18 cellular contexts compared by ENCODE assay signal in the genomic region with DNA sequence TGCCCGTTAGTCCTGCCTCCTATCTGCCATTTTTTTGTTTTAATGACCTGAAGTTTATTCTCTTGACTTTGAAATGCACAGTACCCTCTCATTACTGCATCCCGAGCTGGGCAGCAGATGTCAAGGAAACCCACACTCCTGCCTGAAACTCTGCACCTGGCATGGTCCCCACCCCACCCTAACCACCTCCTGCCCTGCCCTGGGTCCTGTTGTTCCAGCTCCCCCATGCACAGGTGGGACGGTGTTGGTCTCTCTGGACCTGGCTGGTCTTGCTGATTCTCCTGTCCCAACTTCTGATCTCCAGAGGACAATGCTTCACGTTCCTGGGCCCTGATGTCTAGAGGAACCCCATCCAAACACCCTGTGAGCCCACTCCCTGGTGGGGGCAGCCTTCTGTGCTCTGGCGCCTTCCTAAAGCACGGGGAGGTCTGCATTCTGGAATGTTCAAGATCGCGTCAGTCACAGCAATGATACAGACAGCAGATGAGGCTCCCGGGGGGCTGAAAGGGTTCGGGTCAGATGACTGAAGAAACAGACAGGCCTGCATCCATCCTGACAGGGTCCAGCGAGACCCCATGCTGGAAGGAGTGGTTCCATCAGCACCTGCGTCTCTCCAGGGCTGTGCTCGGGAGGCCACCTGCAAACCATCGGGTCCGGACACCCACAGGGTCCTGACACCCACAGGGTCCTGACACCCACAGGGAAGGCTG.
DNase-seq lines count a peak whose midpoint lies in the region; ATAC-seq and TF ChIP-seq lines count a peak whose summit lies in the region.
"Had no signal": no experiment of that assay in that cellular context is flagged by ENCODE, and none has a peak within 500 bp of the region (broad histone marks: within the 10 kb centered on the region; RNA-seq: fewer than 3 reads in every experiment).

No MANE protein-coding gene starts in this region.

- H3K4me3 ChIP-seq in Peyer's patch, result no peak overlapping the region
- H3K4me3 ChIP-seq in esophagus muscularis mucosa, result no peak overlapping the region
- no peak overlapping the region for H3K4me3 ChIP-seq in spleen
- H3K4me3 ChIP-seq: A549 had no signal

- peaks cover 55% of the 10 kb centered on the region for H3K27me3 Mint-ChIP-seq in activated CD8-positive, alpha-beta T cell treated with anti-CD3 and anti-CD28 coated beads, Interleukin-2, amount 10 ng/mL, durations not matched to agents 7 days and 5 days (ENCODE audit: low read depth)
- H3K27me3 Mint-ChIP-seq in activated CD8-positive, alpha-beta T cell treated with anti-CD3 and anti-CD28 coated beads for 36 hours, result peaks cover 37% of the 10 kb centered on the region

- no peak for TF ChIP-seq CTCF in activated CD8-positive, alpha-beta T cell treated with anti-CD3 and anti-CD28 coated beads for 36 hours (IDR thresholded peaks at IDR 0.05)
- no peak for TF ChIP-seq CTCF in Peyer's patch (IDR thresholded peaks at IDR 0.05)
- no peak for TF ChIP-seq CTCF in esophagus muscularis mucosa (IDR thresholded peaks at IDR 0.05)
- no peak for TF ChIP-seq CTCF in spleen (IDR thresholded peaks at IDR 0.05 in 8 of 11, conservative IDR thresholded peaks at IDR 0.05 in 3 of 11)

- H3K9me3 Mint-ChIP-seq in activated CD8-positive, alpha-beta T cell treated with anti-CD3 and anti-CD28 coated beads, Interleukin-2, amount 10 ng/mL, durations not matched to agents 7 days and 5 days (ENCODE audit: insufficient read depth), result no peaks in the 10 kb centered on the region
- peaks cover 4% of the 10 kb centered on the region for H3K9me3 Mint-ChIP-seq in activated CD8-positive, alpha-beta T cell treated with anti-CD3 and anti-CD28 coated beads for 36 hours

- H3K27me3 ChIP-seq in Peyer's patch (no peaks in the 10 kb centered on the region), esophagus muscularis mucosa (peaks cover 0 to 22% (median 0%) of the 10 kb centered on the region in 4 donors), spleen (replicated peaks in 1 of 7) (peaks cover 0 to 45% (median 0%) of the 10 kb centered on the region in 7 donors)

- TF ChIP-seq POLR2A in Peyer's patch (IDR thresholded peaks at IDR 0.05), result no peak
- no peak for TF ChIP-seq POLR2A in esophagus muscularis mucosa (IDR thresholded peaks at IDR 0.05; ENCODE audit: low read depth)
- no peak for TF ChIP-seq POLR2A in spleen (IDR thresholded peaks at IDR 0.05)
- no peak for TF ChIP-seq POLR2A in GM18505 (IDR thresholded peaks at IDR 0.05; ENCODE audit: borderline replicate concordance, extremely low read depth, insufficient read depth, insufficient read length)

- no peak overlapping the region for H3K4me3 Mint-ChIP-seq in activated CD8-positive, alpha-beta T cell treated with anti-CD3 and anti-CD28 coated beads, Interleukin-2, amount 10 ng/mL, durations not matched to agents 7 days and 5 days
- no peak overlapping the region for H3K4me3 Mint-ChIP-seq in activated CD8-positive, alpha-beta T cell treated with anti-CD3 and anti-CD28 coated beads for 36 hours

- no peak for TF ChIP-seq EP300 in esophagus muscularis mucosa (IDR thresholded peaks at IDR 0.05)

- no peaks in the 10 kb centered on the region for H3K4me1 ChIP-seq in Peyer's patch
- H3K4me1 ChIP-seq in esophagus muscularis mucosa, result no peaks in the 10 kb centered on the region
- no peaks in the 10 kb centered on the region for H3K4me1 ChIP-seq in spleen
- H3K4me1 ChIP-seq: A549, BE2C had no signal

- no peak overlapping the region for H3K27ac Mint-ChIP-seq in activated CD8-positive, alpha-beta T cell treated with anti-CD3 and anti-CD28 coated beads, Interleukin-2, amount 10 ng/mL, durations not matched to agents 7 days and 5 days
- H3K27ac Mint-ChIP-seq in activated CD8-positive, alpha-beta T cell treated with anti-CD3 and anti-CD28 coated beads for 36 hours, result no peak overlapping the region
- H3K27ac Mint-ChIP-seq: IgD-negative memory B cell had no signal

- POLR2A ChIA-PET in activated CD8-positive, alpha-beta T cell treated with anti-CD3 and anti-CD28 coated beads, Interleukin-2, amount 10 ng/mL, durations not matched to agents 7 days and 5 days (lab: Charles Lee), result no interaction called here
- POLR2A ChIA-PET in activated CD8-positive, alpha-beta T cell treated with anti-CD3 and anti-CD28 coated beads for 36 hours (lab: Charles Lee), result no interaction called here

- WGBS in esophagus muscularis mucosa, result 89% methylated on average over 13 of the region's 15 CpGs
- 84 to 95% (median 86%) methylated on average over 14 to 15 of the region's 15 CpGs for WGBS in spleen, 5 donors

- H3K27ac ChIP-seq in Peyer's patch, result no peak overlapping the region
- no peak overlapping the region for H3K27ac ChIP-seq in esophagus muscularis mucosa (replicated peaks in 1 of 4)
- H3K27ac ChIP-seq in spleen, result no peak overlapping the region
- H3K27ac ChIP-seq: A549 had no signal

- DNase-seq in activated CD8-positive, alpha-beta T cell treated with anti-CD3 and anti-CD28 coated beads, Interleukin-2, amount 10 ng/mL, durations not matched to agents 7 days and 5 days, result peak; percentile 8
- no peak for DNase-seq in activated CD8-positive, alpha-beta T cell treated with anti-CD3 and anti-CD28 coated beads for 36 hours
- DNase-seq in Peyer's patch (peak in 2 of 3 donors; percentile 19 to 40), esophagus muscularis mucosa (ENCODE audit: extremely low spot score) (peak; percentile 79), spleen (peak; percentile 30), NCI-H510A (lab: John Stamatoyannopoulos, UW) (no peak)
- DNase-seq: BE2C, DMS79, HCEC 1CT, NCI-H1105, NCI-H2029, NCI-H526, OCI-M1, Right ventricle myocardium superior had no signal

- no peaks in the 10 kb centered on the region for H3K36me3 Mint-ChIP-seq in activated CD8-positive, alpha-beta T cell treated with anti-CD3 and anti-CD28 coated beads, Interleukin-2, amount 10 ng/mL, durations not matched to agents 7 days and 5 days (ENCODE audit: low read depth)
- H3K36me3 Mint-ChIP-seq in activated CD8-positive, alpha-beta T cell treated with anti-CD3 and anti-CD28 coated beads for 36 hours (ENCODE audit: low read depth), result no peaks in the 10 kb centered on the region

- H3K9me3 ChIP-seq in Peyer's patch (no peaks in the 10 kb centered on the region), esophagus muscularis mucosa (peaks cover 0 to 4% (median 0%) of the 10 kb centered on the region in 4 donors), spleen (peaks cover 0 to 10% (median 2%) of the 10 kb centered on the region in 8 donors)
- H3K9me3 ChIP-seq: A549, BE2C had no signal

- CTCF ChIA-PET in activated CD8-positive, alpha-beta T cell treated with anti-CD3 and anti-CD28 coated beads, Interleukin-2, amount 10 ng/mL, durations not matched to agents 7 days and 5 days (lab: Charles Lee), result no interaction called here
- CTCF ChIA-PET in activated CD8-positive, alpha-beta T cell treated with anti-CD3 and anti-CD28 coated beads for 36 hours (lab: Charles Lee), result no interaction called here

- H3K4me1 Mint-ChIP-seq in activated CD8-positive, alpha-beta T cell treated with anti-CD3 and anti-CD28 coated beads, Interleukin-2, amount 10 ng/mL, durations not matched to agents 7 days and 5 days (ENCODE audit: low read depth), result no peaks in the 10 kb centered on the region
- no peaks in the 10 kb centered on the region for H3K4me1 Mint-ChIP-seq in activated CD8-positive, alpha-beta T cell treated with anti-CD3 and anti-CD28 coated beads for 36 hours (ENCODE audit: low read depth)
- H3K4me1 Mint-ChIP-seq: IgD-negative memory B cell had no signal

- no peak for ATAC-seq in activated CD8-positive, alpha-beta T cell treated with anti-CD3 and anti-CD28 coated beads, Interleukin-2, amount 10 ng/mL, durations not matched to agents 7 days and 5 days
- ATAC-seq in activated CD8-positive, alpha-beta T cell treated with anti-CD3 and anti-CD28 coated beads for 36 hours, result no peak
- ATAC-seq in HG02623 (IDR thresholded peaks at IDR 0.05; ENCODE audit: unreplicated experiment) (no peak), GM18505 (IDR thresholded peaks at IDR 0.05; ENCODE audit: unreplicated experiment) (no peak)
- ATAC-seq: A549 had no signal

- intact Hi-C loops in activated CD8-positive, alpha-beta T cell treated with anti-CD3 and anti-CD28 coated beads for 36 hours (cut with micrococcal nuclease), result no loop called here
- intact Hi-C loops in esophagus muscularis mucosa (cut with DNase I) (no loop called here), spleen (cut with DNase I; ENCODE audit: low total_unique reads) (no loop called here)

- H3K36me3 ChIP-seq in Peyer's patch (no peaks in the 10 kb centered on the region), esophagus muscularis mucosa (no peaks in the 10 kb centered on the region), spleen (no peaks in the 10 kb centered on the region)
- H3K36me3 ChIP-seq: BE2C had no signal

Comparison
In these comparisons a context has a peak if more than half of its experiments do, and no peak if none do; other contexts are left out.
1. DNase-seq: peak in activated CD8-positive, alpha-beta T cell treated with anti-CD3 and anti-CD28 coated beads, Interleukin-2, amount 10 ng/mL, durations not matched to agents 7 days and 5 days (single experiment), Peyer's patch (2 of 3), esophagus muscularis mucosa (single experiment) and spleen (single experiment); none in activated CD8-positive, alpha-beta T cell treated with anti-CD3 and anti-CD28 coated beads for 36 hours (single experiment) and NCI-H510A (single experiment).